ENCODE assay signal across 15 cellular contexts in genomic region chr3:15845475-15845874, GRCh38. TPM values are rescaled to one million over a fixed set of nuclear protein-coding genes. Genes with fewer than 3 reads are reported as not detected.
DNase-seq lines count a peak whose midpoint lies in the region; ATAC-seq and TF ChIP-seq lines count a peak whose summit lies in the region.
"Had no signal": no experiment of that assay in that cellular context is flagged by ENCODE, and none has a peak within 500 bp of the region (broad histone marks: within the 10 kb centered on the region; RNA-seq: fewer than 3 reads in every experiment).

No MANE protein-coding gene starts in this region.

- no peak overlapping the region for H3K4me3 Mint-ChIP-seq in WTC11
- no peak overlapping the region for H3K4me3 Mint-ChIP-seq in Calu3 (ENCODE audit: low read depth, unreplicated experiment)
- H3K4me3 Mint-ChIP-seq: CD8-positive, alpha-beta T cell had no signal

- H3K9me3 Mint-ChIP-seq in WTC11 (peaks cover 11% of the 10 kb centered on the region), Calu3 (ENCODE audit: low read depth, unreplicated experiment) (peaks cover 2% of the 10 kb centered on the region)

- CTCF ChIA-PET in WTC11 (lab: Charles Lee) (interaction anchor here (0.8 kb wide), 1 partner anchor 108 kb away, joined by 3 read pairs; no protein-coding TSS in a partner anchor), Calu3 (lab: Charles Lee) (no interaction called here)

- BruUV-seq in Calu3 (replicated peaks; lab: Mats Ljungman, UMichigan): no TSS peak

- TF ChIP-seq CTCF in WTC11 (IDR thresholded peaks at IDR 0.05): no peak
- TF ChIP-seq CTCF in Calu3 (IDR thresholded peaks at IDR 0.05; ENCODE audit: unreplicated experiment): no peak

- POLR2A ChIA-PET in WTC11 (lab: Charles Lee): no interaction called here

- H3K27ac Mint-ChIP-seq in WTC11 (peak overlapping the region; percentile 85), Calu3 (ENCODE audit: unreplicated experiment) (no peak overlapping the region)
- H3K27ac Mint-ChIP-seq: CD8-positive, alpha-beta T cell had no signal

- H3K27me3 Mint-ChIP-seq in WTC11 (ENCODE audit: low read depth) (no peaks in the 10 kb centered on the region), Calu3 (ENCODE audit: unreplicated experiment) (no peaks in the 10 kb centered on the region)

- DNase-seq in WTC11 (ENCODE audit: low spot score): no peak
- no peak for DNase-seq in NCI-H524 treated with DMSO at 0.1 percent for 48 hours (lab: John Stamatoyannopoulos, UW)
- no peak for DNase-seq in Calu3
- no peak for DNase-seq in activated CD8-positive, alpha-beta memory T cell treated with anti-CD3 and anti-CD28 coated beads, Interleukin-2, amount 50 U/mL, for 4 hours
- DNase-seq: body of pancreas; CD8-positive, alpha-beta T cell; kidney glomerular epithelial cell; NCI-H1436; NCI-H526 treated with DMSO at 0.1 percent for 48 hours; tibial artery had no signal

- intact Hi-C loops in Calu3 (cut with micrococcal nuclease; ENCODE audit: unreplicated experiment): no loop called here

- H3K36me3 Mint-ChIP-seq in WTC11 (peaks cover 10% of the 10 kb centered on the region), Calu3 (ENCODE audit: insufficient read depth, unreplicated experiment) (no peaks in the 10 kb centered on the region)

- peak; percentile 79 for ATAC-seq in GM18517 (IDR thresholded peaks at IDR 0.05; ENCODE audit: unreplicated experiment)
- peak; percentile 76 for ATAC-seq in GM18909 (IDR thresholded peaks at IDR 0.05; ENCODE audit: poor library complexity, unreplicated experiment)
- peak; percentile 80 for ATAC-seq in HG02870 (IDR thresholded peaks at IDR 0.05; ENCODE audit: unreplicated experiment)
- ATAC-seq in WTC11: no peak
- ATAC-seq: body of pancreas; CD8-positive, alpha-beta T cell; HepG2; sciatic nerve had no signal

- peaks cover 20% of the 10 kb centered on the region for H3K4me1 Mint-ChIP-seq in WTC11
- no peaks in the 10 kb centered on the region for H3K4me1 Mint-ChIP-seq in Calu3 (ENCODE audit: low read depth, unreplicated experiment)

TF ChIP-seq in WTC11, 78 proteins besides CTCF, POLR2A, EP300 and RAD21:
- TF ChIP-seq JUN (CRISPR knock-in tag; IDR thresholded peaks at IDR 0.05) (no peak), NR2C2 (CRISPR knock-in tag; IDR thresholded peaks at IDR 0.05) (no peak)

RNA-seq across cellular contexts. Expression of gene ANKRD28, which starts 47.7 kb away (rescaled TPM):
- total RNA-seq in WTC11 (2021): 42.7 to 51.6 TPM (median 43.8 TPM) in 3 replicates
- total RNA-seq in Calu3 (2022): 54.2 and 57.7 TPM in 2 replicates
